In genomic region chr5:96905864-96906263, GRCh38 we compare ENCODE assay signal across 17 cellular contexts. TPM values are rescaled to one million over a fixed set of nuclear protein-coding genes. Genes with fewer than 3 reads are reported as not detected.
DNase-seq lines count a peak whose midpoint lies in the region; ATAC-seq and TF ChIP-seq lines count a peak whose summit lies in the region.
"Had no signal": no experiment of that assay in that cellular context is flagged by ENCODE, and none has a peak within 500 bp of the region (broad histone marks: within the 10 kb centered on the region; RNA-seq: fewer than 3 reads in every experiment).

No MANE protein-coding gene starts in this region.

- peaks cover 53% of the 10 kb centered on the region for H3K36me3 ChIP-seq in CD8-positive, alpha-beta T cell (ENCODE audit: insufficient read depth, low read length)
- H3K36me3 ChIP-seq in naive thymus-derived CD4-positive, alpha-beta T cell (ENCODE audit: control insufficient read depth in 2 of 3, insufficient read depth in 3 of 3, low read length in 3 of 3): peaks cover 4 to 76% (median 53%) of the 10 kb centered on the region in 3 experiments
- H3K36me3 ChIP-seq in stomach: peaks cover 7 to 75% (median 58%) of the 10 kb centered on the region in 4 donors

- no peak for TF ChIP-seq EP300 in stomach (IDR thresholded peaks at IDR 0.05)

- no peaks in the 10 kb centered on the region for H3K9me3 ChIP-seq in CD8-positive, alpha-beta T cell (ENCODE audit: low read length)
- H3K9me3 ChIP-seq in T-helper 17 cell (ENCODE audit: control insufficient read depth, low read length, poor library complexity, severe bottlenecking) (no peaks in the 10 kb centered on the region), stomach (no peaks in the 10 kb centered on the region)
- no peaks in the 10 kb centered on the region for H3K9me3 ChIP-seq in naive thymus-derived CD4-positive, alpha-beta T cell (ENCODE audit: control insufficient read depth in 2 of 3, low read length in 3 of 3)
- H3K9me3 ChIP-seq: A549 had no signal

- no peak for ATAC-seq in activated CD4-positive, alpha-beta T cell treated with anti-CD3 and anti-CD28 coated beads for 36 hours
- no peak for ATAC-seq in CD8-positive, alpha-beta T cell
- no peak for ATAC-seq in T-helper 17 cell
- ATAC-seq in naive thymus-derived CD4-positive, alpha-beta T cell: no peak
- no peak for ATAC-seq in omental fat pad (ENCODE audit: low FRiP score)
- ATAC-seq: A549, GM23338, HCT116, Panc1 had no signal

- peaks cover 9% of the 10 kb centered on the region for H3K4me1 Mint-ChIP-seq in activated CD4-positive, alpha-beta T cell treated with anti-CD3 and anti-CD28 coated beads for 36 hours
- peaks cover 11% of the 10 kb centered on the region for H3K4me1 Mint-ChIP-seq in CD8-positive, alpha-beta T cell (ENCODE audit: low read depth)
- peaks cover 13% of the 10 kb centered on the region for H3K4me1 Mint-ChIP-seq in T-helper 17 cell
- H3K4me1 Mint-ChIP-seq in naive thymus-derived CD4-positive, alpha-beta T cell: peaks cover 12 to 40% (median 32%) of the 10 kb centered on the region in 7 donors
- H3K4me1 Mint-ChIP-seq: GM23338 had no signal

- H3K4me3 ChIP-seq in CD8-positive, alpha-beta T cell (ENCODE audit: low read depth, low read length): no peak overlapping the region
- no peak overlapping the region for H3K4me3 ChIP-seq in naive thymus-derived CD4-positive, alpha-beta T cell (ENCODE audit: low read length)
- H3K4me3 ChIP-seq in stomach: no peak overlapping the region
- H3K4me3 ChIP-seq: A549, GM23338 had no signal

- no peak for TF ChIP-seq POLR2A in stomach (IDR thresholded peaks at IDR 0.05)

- no peaks in the 10 kb centered on the region for H3K27me3 ChIP-seq in CD8-positive, alpha-beta T cell (ENCODE audit: insufficient read depth, low read length)
- H3K27me3 ChIP-seq in naive thymus-derived CD4-positive, alpha-beta T cell (ENCODE audit: control insufficient read depth in 2 of 2, insufficient read depth in 2 of 2, low read length in 2 of 2): no peaks in the 10 kb centered on the region
- H3K27me3 ChIP-seq in stomach: no peaks in the 10 kb centered on the region

- CTCF ChIA-PET in activated CD4-positive, alpha-beta T cell treated with anti-CD3 and anti-CD28 coated beads for 36 hours (lab: Charles Lee): interaction anchor here (2.8 kb wide), 1 partner anchor 37 kb away, joined by 13 read pairs; no protein-coding TSS in a partner anchor
- CTCF ChIA-PET in CD8-positive, alpha-beta T cell (lab: Charles Lee): interaction anchor here (0.9 kb wide), 1 partner anchor 37 kb away, joined by 3 read pairs; no protein-coding TSS in a partner anchor
- CTCF ChIA-PET in naive thymus-derived CD4-positive, alpha-beta T cell (lab: Charles Lee): interaction anchor here (2.2 kb wide), 1 partner anchor 37 kb away, joined by 9 read pairs; no protein-coding TSS in a partner anchor

- H3K27ac Mint-ChIP-seq in activated CD4-positive, alpha-beta T cell treated with anti-CD3 and anti-CD28 coated beads for 36 hours: peak overlapping the region; percentile 12
- peak overlapping the region; percentile 55 for H3K27ac Mint-ChIP-seq in CD8-positive, alpha-beta T cell
- H3K27ac Mint-ChIP-seq in T-helper 17 cell: peak overlapping the region; percentile 63
- H3K27ac Mint-ChIP-seq in naive thymus-derived CD4-positive, alpha-beta T cell: peak overlapping the region in 7 of 9 donors; percentile 48 to 81 (median 57)
- H3K27ac Mint-ChIP-seq: GM23338 had no signal

- WGBS in stomach, 5 donors: 80 to 97% (median 94%) methylated on average over 3 of the region's 3 CpGs

- H3K27me3 Mint-ChIP-seq in activated CD4-positive, alpha-beta T cell treated with anti-CD3 and anti-CD28 coated beads for 36 hours: no peaks in the 10 kb centered on the region
- H3K27me3 Mint-ChIP-seq in CD8-positive, alpha-beta T cell (ENCODE audit: low read depth): no peaks in the 10 kb centered on the region
- no peaks in the 10 kb centered on the region for H3K27me3 Mint-ChIP-seq in T-helper 17 cell
- H3K27me3 Mint-ChIP-seq in naive thymus-derived CD4-positive, alpha-beta T cell: no peaks in the 10 kb centered on the region

- intact Hi-C loops in activated CD4-positive, alpha-beta T cell treated with anti-CD3 and anti-CD28 coated beads for 36 hours (cut with DNase I, micrococcal nuclease): no loop called here
- intact Hi-C loops in CD8-positive, alpha-beta T cell (cut with DNase I, micrococcal nuclease): loop anchor here (2.0 to 10.0 kb wide), 2 partner anchors 19 to 1969 kb away; no protein-coding TSS in a partner anchor
- intact Hi-C loops in naive thymus-derived CD4-positive, alpha-beta T cell (cut with micrococcal nuclease): loop anchor here (1.0 to 10.0 kb wide), 3 partner anchors 10 to 131 kb away; no protein-coding TSS in a partner anchor
- intact Hi-C loops in stomach (cut with DNase I; ENCODE audit: low total_unique reads): no loop called here

- peaks cover 58% of the 10 kb centered on the region for H3K36me3 Mint-ChIP-seq in activated CD4-positive, alpha-beta T cell treated with anti-CD3 and anti-CD28 coated beads for 36 hours (ENCODE audit: low read depth)
- peaks cover 85% of the 10 kb centered on the region for H3K36me3 Mint-ChIP-seq in CD8-positive, alpha-beta T cell
- H3K36me3 Mint-ChIP-seq in T-helper 17 cell (ENCODE audit: low read depth): peaks cover 6% of the 10 kb centered on the region
- H3K36me3 Mint-ChIP-seq in naive thymus-derived CD4-positive, alpha-beta T cell: peaks cover 22 to 63% (median 51%) of the 10 kb centered on the region in 5 donors

- no peak for TF ChIP-seq CTCF in CD8-positive, alpha-beta T cell (IDR thresholded peaks at IDR 0.05)
- no peak for TF ChIP-seq CTCF in stomach (IDR thresholded peaks at IDR 0.05)
- no peak for TF ChIP-seq CTCF in omental fat pad (IDR thresholded peaks at IDR 0.05)

- H3K4me1 ChIP-seq in CD8-positive, alpha-beta T cell (ENCODE audit: insufficient read depth, low read length): peaks cover 7% of the 10 kb centered on the region
- H3K4me1 ChIP-seq in naive thymus-derived CD4-positive, alpha-beta T cell (ENCODE audit: control insufficient read depth in 2 of 2, insufficient read depth in 2 of 2, low read length in 2 of 2): no peaks in the 10 kb centered on the region
- H3K4me1 ChIP-seq in stomach: no peaks in the 10 kb centered on the region
- H3K4me1 ChIP-seq: A549 had no signal

- no peaks in the 10 kb centered on the region for H3K9me3 Mint-ChIP-seq in activated CD4-positive, alpha-beta T cell treated with anti-CD3 and anti-CD28 coated beads for 36 hours (ENCODE audit: low read depth)
- H3K9me3 Mint-ChIP-seq in CD8-positive, alpha-beta T cell: no peaks in the 10 kb centered on the region
- no peaks in the 10 kb centered on the region for H3K9me3 Mint-ChIP-seq in naive thymus-derived CD4-positive, alpha-beta T cell
- H3K9me3 Mint-ChIP-seq: GM23338 had no signal

- POLR2A ChIA-PET in activated CD4-positive, alpha-beta T cell treated with anti-CD3 and anti-CD28 coated beads for 36 hours (lab: Charles Lee): no interaction called here
- POLR2A ChIA-PET in CD8-positive, alpha-beta T cell (lab: Charles Lee): interaction anchor here (2.4 kb wide), 1 partner anchor 30 kb away, joined by 5 read pairs; the partner anchor contains the start of gene LNPEP
- POLR2A ChIA-PET in naive thymus-derived CD4-positive, alpha-beta T cell (lab: Charles Lee): interaction anchor here (0.6 to 2.0 kb wide), 4 partner anchors 20 to 29 kb away, joined by 5 to 8 read pairs (median 5); partner anchors contain the start of gene ERAP2

- H3K4me3 Mint-ChIP-seq in activated CD4-positive, alpha-beta T cell treated with anti-CD3 and anti-CD28 coated beads for 36 hours: no peak overlapping the region
- H3K4me3 Mint-ChIP-seq in CD8-positive, alpha-beta T cell: no peak overlapping the region
- peak overlapping the region; percentile 61 for H3K4me3 Mint-ChIP-seq in T-helper 17 cell
- peak overlapping the region in 2 of 10 donors; percentile 42 to 66 for H3K4me3 Mint-ChIP-seq in naive thymus-derived CD4-positive, alpha-beta T cell
- H3K4me3 Mint-ChIP-seq: GM23338 had no signal

- DNase-seq in activated CD4-positive, alpha-beta T cell treated with anti-CD3 and anti-CD28 coated beads for 36 hours: no peak
- no peak for DNase-seq in activated CD4-positive, alpha-beta T cell treated with anti-CD3 and anti-CD28 coated beads for 48 hours
- no peak for DNase-seq in CD8-positive, alpha-beta T cell
- DNase-seq in T-helper 17 cell (no peak), stomach (no peak), NCI-H82 treated with DMSO at 0.1 percent for 48 hours (lab: John Stamatoyannopoulos, UW; ENCODE audit: unreplicated experiment) (no peak), omental fat pad (ENCODE audit: low spot score) (no peak)
- DNase-seq in naive thymus-derived CD4-positive, alpha-beta T cell: no peak
- DNase-seq: NCI-H1436, NCI-H2029 treated with DMSO at 0.1 percent for 48 hours, NCI-H2171 treated with DMSO at 0.1 percent for 48 hours, NCI-H446 treated with DMSO at 0.1 percent for 48 hours had no signal

- H3K27ac ChIP-seq in CD8-positive, alpha-beta T cell (ENCODE audit: low read depth, low read length): no peak overlapping the region
- H3K27ac ChIP-seq in naive thymus-derived CD4-positive, alpha-beta T cell (ENCODE audit: low read depth, low read length): no peak overlapping the region
- H3K27ac ChIP-seq in stomach: no peak overlapping the region
- H3K27ac ChIP-seq: A549, C4-2B had no signal

RNA-seq across cellular contexts. Expression of gene ERAP2, which starts 29.6 kb away (rescaled TPM):
- total RNA-seq in activated CD4-positive, alpha-beta T cell treated with anti-CD3 and anti-CD28 coated beads for 36 hours: 10 to 100 TPM; 57.3 to 60.7 TPM
- total RNA-seq in CD8-positive, alpha-beta T cell: 10 to 100 TPM; 46.5 to 49.9 TPM
- total RNA-seq in T-helper 17 cell (10 to 100 TPM; 42.7 to 65.6 TPM), stomach (10 to 100 TPM in 4 of 5 donors, 1 to 10 TPM in 1; 5.5 to 26.8 (median 16.7) TPM), omental fat pad (10 to 100 TPM; 15.1 to 57.4 (median 16.9) TPM)
- total RNA-seq in naive thymus-derived CD4-positive, alpha-beta T cell: 100 to 1,000 TPM in 2 of 5 experiments, 10 to 100 TPM in 3; 42.5 to 158 (median 97.2) TPM
- 100 to 1,000 TPM in 1 of 2 donors, 10 to 100 TPM in 1; 11.1 to 161 TPM for polyA plus RNA-seq in naive thymus-derived CD4-positive, alpha-beta T cell
- polyA plus RNA-seq in stomach: 10 to 100 TPM in 1 of 3 donors, 1 to 10 TPM in 1, under 1 TPM in 1; 0.68 to 13.2 (median 1.2) TPM
- total RNA-seq: GM23338 had no signal

RNA-seq across cellular contexts. Expression of gene LNPEP, which starts 30.0 kb away (rescaled TPM):
- total RNA-seq in activated CD4-positive, alpha-beta T cell treated with anti-CD3 and anti-CD28 coated beads for 36 hours: 10 to 100 TPM; 45.8 to 46.7 TPM
- total RNA-seq in CD8-positive, alpha-beta T cell: 10 to 100 TPM; 49.5 to 49.6 TPM
- total RNA-seq in T-helper 17 cell (10 to 100 TPM; 72.4 to 80.7 TPM), stomach (100 to 1,000 TPM in 1 of 5 donors, 10 to 100 TPM in 3, 1 to 10 TPM in 1; 8.1 to 160 (median 71.9) TPM), omental fat pad (100 to 1,000 TPM in 1 of 4 donors, 10 to 100 TPM in 3; 51.4 to 155 (median 62.8) TPM)
- total RNA-seq in naive thymus-derived CD4-positive, alpha-beta T cell: 100 to 1,000 TPM in 1 of 5 experiments, 10 to 100 TPM in 4; 82.4 to 109 (median 88.8) TPM
- 10 to 100 TPM; 53.2 to 54.5 TPM for polyA plus RNA-seq in naive thymus-derived CD4-positive, alpha-beta T cell
- 1 to 10 TPM; 2.0 to 5.1 (median 2.4) TPM for polyA plus RNA-seq in stomach

Comparison
In these comparisons a context has a peak if more than half of its experiments do, and no peak if none do; other contexts are left out.
1. H3K27ac Mint-ChIP-seq: peak in every context shown above with its lines; median percentile 63 in T-helper 17 cell; 57 in naive thymus-derived CD4-positive, alpha-beta T cell; 55 in CD8-positive, alpha-beta T cell; 12 in activated CD4-positive, alpha-beta T cell treated with anti-CD3 and anti-CD28 coated beads for 36 hours.
2. intact Hi-C loops: an anchor here in CD8-positive, alpha-beta T cell (2.0 to 10.0 kb wide) and naive thymus-derived CD4-positive, alpha-beta T cell (1.0 to 10.0 kb wide); none called in activated CD4-positive, alpha-beta T cell treated with anti-CD3 and anti-CD28 coated beads for 36 hours and stomach.